10 cellular contexts compared by ENCODE assay signal in the genomic region with DNA sequence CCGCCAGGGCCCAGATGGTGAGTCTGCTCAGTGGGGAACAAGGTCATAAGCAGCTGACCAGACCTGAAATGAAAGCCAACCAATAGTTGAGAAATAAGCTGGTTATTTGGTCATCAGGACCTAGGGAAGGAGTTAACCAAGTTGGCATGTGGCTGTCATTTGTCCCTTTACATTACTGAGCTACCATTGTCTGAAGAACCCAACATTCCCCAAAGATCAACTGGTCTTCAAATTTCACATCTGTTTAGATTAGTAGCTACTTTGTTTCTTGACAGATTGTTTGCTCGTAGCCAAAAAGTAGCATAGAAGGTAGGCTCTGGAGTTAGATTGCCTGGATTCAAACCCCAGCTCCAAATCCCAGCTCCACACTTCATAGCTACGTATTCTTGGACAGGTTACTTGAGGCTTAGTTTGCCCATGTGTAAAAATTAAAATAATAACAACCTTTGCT. TPM values are rescaled to one million over a fixed set of nuclear protein-coding genes. Genes with fewer than 3 reads are reported as not detected.
DNase-seq lines count a peak whose midpoint lies in the region; ATAC-seq and TF ChIP-seq lines count a peak whose summit lies in the region.
"Had no signal": no experiment of that assay in that cellular context is flagged by ENCODE, and none has a peak within 500 bp of the region (broad histone marks: within the 10 kb centered on the region; RNA-seq: fewer than 3 reads in every experiment).

No MANE protein-coding gene starts in this region.

- H3K27ac Mint-ChIP-seq in central memory CD8-positive, alpha-beta T cell (ENCODE audit: low read depth), result peak overlapping the region; percentile 90
- H3K27ac Mint-ChIP-seq in naive thymus-derived CD8-positive, alpha-beta T cell, result peak overlapping the region in 9 of 10 donors; percentile 48 to 97 (median 88)

- peaks cover 8% of the 10 kb centered on the region for H3K36me3 Mint-ChIP-seq in central memory CD8-positive, alpha-beta T cell (ENCODE audit: insufficient read depth)
- peaks cover 0 to 3% (median 0%) of the 10 kb centered on the region in 3 donors for H3K36me3 Mint-ChIP-seq in naive thymus-derived CD8-positive, alpha-beta T cell

- ATAC-seq in central memory CD8-positive, alpha-beta T cell (replicated peaks; ENCODE audit: extremely low read depth, poor library complexity, severe bottlenecking), result no peak
- ATAC-seq in naive thymus-derived CD8-positive, alpha-beta T cell, result no peak
- ATAC-seq in HG03460 (IDR thresholded peaks at IDR 0.05; ENCODE audit: unreplicated experiment), result no peak

- POLR2A ChIA-PET in naive thymus-derived CD8-positive, alpha-beta T cell (lab: Charles Lee), result interaction anchor here (0.6 to 8.8 kb wide), 7 partner anchors 10 to 51 kb away, joined by 3 to 155 read pairs (median 6); partner anchors contain the start of genes LTB, MICB and TNF

- DNase-seq in AG09309 (ENCODE audit: low read depth) (no peak), LNCaP clone FGC (ENCODE audit: low read depth) (no peak), NCI-H748 (lab: John Stamatoyannopoulos, UW; ENCODE audit: unreplicated experiment) (no peak), NCI-H2171 (lab: John Stamatoyannopoulos, UW) (no peak), iPS-NIHi7 (ENCODE audit: extremely low spot score) (no peak)
- DNase-seq in central memory CD8-positive, alpha-beta T cell (ENCODE audit: low spot score in 2 of 2), result no peak
- DNase-seq in naive thymus-derived CD8-positive, alpha-beta T cell, result no peak

- H3K4me3 ChIP-seq in AG09309 (ENCODE audit: control insufficient read depth, low read depth, low read length) (peak overlapping the region; percentile 55), LNCaP clone FGC (ENCODE audit: low read depth, low read length) (peak overlapping the region; percentile 60)

- peaks cover 26% of the 10 kb centered on the region for H3K4me1 Mint-ChIP-seq in central memory CD8-positive, alpha-beta T cell
- H3K4me1 Mint-ChIP-seq in naive thymus-derived CD8-positive, alpha-beta T cell, result peaks cover 16 to 41% (median 33%) of the 10 kb centered on the region in 4 donors

- peak overlapping the region; percentile 85 for H3K4me3 Mint-ChIP-seq in central memory CD8-positive, alpha-beta T cell
- peak overlapping the region in 4 of 10 donors; percentile 34 to 93 (median 62) for H3K4me3 Mint-ChIP-seq in naive thymus-derived CD8-positive, alpha-beta T cell

- TF ChIP-seq CTCF in AG09309 (IDR thresholded peaks at IDR 0.05; ENCODE audit: control insufficient read depth, insufficient read depth, low read depth, low read length, missing control alignments) (no peak), LNCaP clone FGC (IDR thresholded peaks at IDR 0.05; ENCODE audit: control insufficient read depth, extremely low read depth, insufficient read depth) (no peak)

- no peaks in the 10 kb centered on the region for H3K9me3 Mint-ChIP-seq in central memory CD8-positive, alpha-beta T cell
- H3K9me3 Mint-ChIP-seq in naive thymus-derived CD8-positive, alpha-beta T cell, result no peaks in the 10 kb centered on the region

- H3K27me3 Mint-ChIP-seq in central memory CD8-positive, alpha-beta T cell, result no peaks in the 10 kb centered on the region
- no peaks in the 10 kb centered on the region for H3K27me3 Mint-ChIP-seq in naive thymus-derived CD8-positive, alpha-beta T cell

RNA-seq across cellular contexts. Expression of gene NFKBIL1, which starts 1.0 kb away (rescaled TPM):
- total RNA-seq in naive thymus-derived CD8-positive, alpha-beta T cell, result 10 to 100 TPM; 14.1 to 15.2 TPM
- polyA plus RNA-seq in naive thymus-derived CD8-positive, alpha-beta T cell, result 10 to 100 TPM in 1 of 3 donors, 1 to 10 TPM in 2; 8.4 to 10.0 (median 8.5) TPM

RNA-seq across cellular contexts. Expression of gene ATP6V1G2, which starts 2.0 kb away (rescaled TPM):
- total RNA-seq in naive thymus-derived CD8-positive, alpha-beta T cell, result 1 to 10 TPM; 7.9 TPM
- polyA plus RNA-seq in naive thymus-derived CD8-positive, alpha-beta T cell, result under 1 TPM in 2 of 3 donors, not detected in 1; 0.55 to 0.56 TPM

RNA-seq across cellular contexts. Expression of gene DDX39B, which starts 6.6 kb away (rescaled TPM):
- total RNA-seq in naive thymus-derived CD8-positive, alpha-beta T cell, result 100 to 1,000 TPM; 679 to 768 TPM
- polyA plus RNA-seq in naive thymus-derived CD8-positive, alpha-beta T cell, result 100 to 1,000 TPM in 1 of 3 donors, 10 to 100 TPM in 2; 53.6 to 104 (median 96.0) TPM

RNA-seq across cellular contexts. Expression of gene MCCD1, which starts 19.7 kb away (rescaled TPM):
- not detected for total RNA-seq in naive thymus-derived CD8-positive, alpha-beta T cell
- polyA plus RNA-seq in naive thymus-derived CD8-positive, alpha-beta T cell, result not detected
- total RNA-seq: activated CD8-positive, alpha-beta memory T cell treated with anti-CD3 and anti-CD28 coated beads for 36 hours; pulmonary artery endothelial cell had no signal

RNA-seq across cellular contexts. Expression of gene LTA, which starts 23.6 kb away (rescaled TPM):
- 10 to 100 TPM; 14.3 to 16.2 TPM for total RNA-seq in naive thymus-derived CD8-positive, alpha-beta T cell
- polyA plus RNA-seq in naive thymus-derived CD8-positive, alpha-beta T cell, result 10 to 100 TPM; 11.0 to 40.1 (median 29.9) TPM
